8 cellular contexts compared by ENCODE assay signal in genomic region chr1:120014978-120015377, GRCh38. TPM values are rescaled to one million over a fixed set of nuclear protein-coding genes. Genes with fewer than 3 reads are reported as not detected.
DNase-seq lines count a peak whose midpoint lies in the region; ATAC-seq and TF ChIP-seq lines count a peak whose summit lies in the region.
"Not testable (repeated sequence)": the region's sequence is repeated elsewhere in the genome, so short reads cannot be mapped to it uniquely, and the experiment has no call there.

No MANE protein-coding gene starts in this region.

- H3K9me3 Mint-ChIP-seq in brain, result not testable (repeated sequence)

- not testable (repeated sequence) for ATAC-seq in Right ventricle myocardium inferior, lower lobe of right lung, sciatic nerve

- H3K27me3 Mint-ChIP-seq in brain, result not testable (repeated sequence)

- TF ChIP-seq POLR2A in uterus (IDR thresholded peaks at IDR 0.05), result not testable (repeated sequence)

- H3K4me3 Mint-ChIP-seq in brain, result peak overlapping the region; percentile 72 to 82 (median 78)

- H3K4me3 ChIP-seq in SK-N-MC; left ventricle myocardium inferior; lower lobe of right lung; neutrophil (ENCODE audit: low read depth in 1 of 2, low read length in 1 of 2); uterus: not testable (repeated sequence)

- H3K4me1 Mint-ChIP-seq in brain, result not testable (repeated sequence)

- TF ChIP-seq CTCF in brain (conservative IDR thresholded peaks at IDR 0.05); left ventricle myocardium inferior (IDR thresholded peaks at IDR 0.05; ENCODE audit: borderline replicate concordance); lower lobe of right lung (IDR thresholded peaks at IDR 0.05); neutrophil (IDR thresholded peaks at IDR 0.05); uterus (IDR thresholded peaks at IDR 0.05): not testable (repeated sequence)

- H3K36me3 Mint-ChIP-seq in brain, result not testable (repeated sequence)

- H3K27me3 ChIP-seq in left ventricle myocardium inferior (ENCODE audit: low read depth); lower lobe of right lung (ENCODE audit: low read depth); neutrophil; uterus: not testable (repeated sequence)

- H3K9me3 ChIP-seq in SK-N-MC (ENCODE audit: low read depth, low read length); left ventricle myocardium inferior (replicated peaks); lower lobe of right lung; neutrophil; uterus: not testable (repeated sequence)

- not testable (repeated sequence) for H3K4me1 ChIP-seq in left ventricle myocardium inferior; lower lobe of right lung; neutrophil (ENCODE audit: control insufficient read depth in 1 of 2, insufficient read depth in 1 of 2, low read depth in 1 of 2, low read length in 1 of 2); uterus

- intact Hi-C loops in Right ventricle myocardium inferior (cut with DNase I); left ventricle myocardium inferior (cut with micrococcal nuclease); lower lobe of right lung (cut with DNase I); sciatic nerve (cut with DNase I); uterus (cut with DNase I; ENCODE audit: low total_unique reads): not testable (repeated sequence)

- not testable (repeated sequence) for H3K9ac ChIP-seq in SK-N-MC (ENCODE audit: insufficient read length)

- H3K27ac ChIP-seq in SK-N-MC (peak overlapping the region; percentile 68; the same call in 1 of the 2 replicates), neutrophil (peak overlapping the region; percentile 57)
- H3K27ac ChIP-seq in left ventricle myocardium inferior (replicated peaks); lower lobe of right lung; uterus: not testable (repeated sequence)

- not testable (repeated sequence) for DNase-seq in SK-N-MC (ENCODE audit: low read depth, low spot score)
- DNase-seq in Right ventricle myocardium inferior (ENCODE audit: missing footprints) (peak; percentile 55), left ventricle myocardium inferior (peak; percentile 24), lower lobe of right lung (peak; percentile 21), sciatic nerve (ENCODE audit: low spot score) (peak; percentile 62), uterus (peak; percentile 50 to 64)

- not testable (repeated sequence) for H3K36me3 ChIP-seq in SK-N-MC (ENCODE audit: insufficient read depth, low read length); left ventricle myocardium inferior; lower lobe of right lung; neutrophil; uterus

- H3K27ac Mint-ChIP-seq in brain, result peak overlapping the region; percentile 86 to 93 (median 90)

RNA-seq across cellular contexts. Expression of gene NOTCH2, which starts 54.5 kb away (rescaled TPM):
- 6.0 TPM for polyA plus RNA-seq in brain (ENCODE audit: insufficient read depth, low read depth, low replicate concordance)
- total RNA-seq in Right ventricle myocardium inferior (21.4 TPM), left ventricle myocardium inferior (16.1 TPM), lower lobe of right lung (101 TPM), sciatic nerve (159 TPM), uterus (100 to 1,000 TPM in 2 of 4 donors, 10 to 100 TPM in 2; 33.8 to 266 (median 87.7) TPM)
